Comparison of ENCODE assay signal across 8 cellular contexts in the genomic region with DNA sequence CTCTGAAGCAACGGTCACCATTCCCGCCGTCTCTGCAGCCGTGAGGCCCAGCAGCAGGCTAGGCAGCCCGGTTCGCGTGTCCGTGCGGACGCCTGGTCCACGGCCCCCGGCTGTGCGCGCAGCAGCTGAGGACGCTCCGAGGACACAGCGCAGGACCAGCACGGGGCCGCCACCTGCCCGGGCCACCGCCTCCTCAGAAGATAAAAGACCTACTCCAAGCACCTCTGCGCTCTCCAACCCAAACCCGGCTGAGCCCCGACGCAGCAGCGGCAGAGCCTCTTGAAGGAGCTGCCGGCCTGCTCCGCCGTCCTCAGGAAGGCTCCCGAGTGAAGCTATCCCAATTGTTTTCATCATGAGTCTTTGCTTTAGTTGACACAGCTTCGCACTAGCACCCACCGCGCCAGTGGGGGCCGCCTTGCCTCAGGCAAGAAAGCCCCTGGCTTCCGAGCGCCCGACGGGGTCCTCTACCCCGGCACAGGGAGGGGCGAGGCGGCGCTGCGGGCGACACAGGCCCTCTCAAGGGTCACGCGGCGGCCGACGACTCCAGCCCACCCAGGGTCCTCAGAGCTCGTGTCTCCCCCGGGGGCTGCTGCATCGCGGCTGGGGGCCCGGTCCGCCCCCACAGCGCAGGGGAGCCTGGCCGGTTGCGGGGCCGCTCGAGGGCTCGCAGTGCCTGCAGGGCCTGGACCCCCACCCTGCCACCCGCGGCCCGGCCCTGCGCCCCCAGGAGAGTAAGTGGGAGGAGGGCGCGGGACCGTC. TPM values are rescaled to one million over a fixed set of nuclear protein-coding genes. Genes with fewer than 3 reads are reported as not detected.
DNase-seq lines count a peak whose midpoint lies in the region; ATAC-seq and TF ChIP-seq lines count a peak whose summit lies in the region.

No MANE protein-coding gene starts in this region.

- TF ChIP-seq CTCF in HEK293 (tag by site-specific recombination; IDR thresholded peaks at IDR 0.05) = no peak
- TF ChIP-seq CTCF in PC-3 (conservative IDR thresholded peaks at IDR 0.05; ENCODE audit: low read depth, low read length) = no peak

- POLR2A ChIA-PET in HEK293 (lab: Yijun Ruan, JAX) (no interaction called here), PC-3 (lab: Charles Lee; ENCODE audit: unreplicated experiment) (interaction anchor here (0.6 kb wide), 1 partner anchor 52 kb away, joined by 21 read pairs; a partner anchor contains a TSS)

- H3F3A ChIP-seq in PC-3 (ENCODE audit: low read length, unreplicated experiment) = no peaks in the 10 kb centered on the region

- no peaks in the 10 kb centered on the region for H3K36me3 Mint-ChIP-seq in effector memory CD8-positive, alpha-beta T cell (ENCODE audit: insufficient read depth)

- BruUV-seq in PC-3 (replicated peaks; lab: Mats Ljungman, UMichigan) = no TSS peak

- 0 out of 2 replicates have a peak overlapping the region, but pooled peaks have one; percentile 28 for H2AFZ ChIP-seq in PC-3 (ENCODE audit: low read length)

- CTCF ChIA-PET in HEK293 (lab: Yijun Ruan, JAX) = interaction anchor here (0.6 to 1.7 kb wide), 4 partner anchors 35 to 150 kb away, joined by 3 to 14 read pairs (median 6); no protein-coding TSS in a partner anchor
- CTCF ChIA-PET in PC-3 (lab: Charles Lee) = interaction anchor here (1.2 kb wide), 1 partner anchor 38 kb away, joined by 3 read pairs; no protein-coding TSS in a partner anchor

- H3K4me3 Mint-ChIP-seq in effector memory CD8-positive, alpha-beta T cell = peak overlapping the region; percentile 58 to 59

- ATAC-seq in PC-3 (peak; percentile 14), GM21717 (IDR thresholded peaks at IDR 0.05; ENCODE audit: unreplicated experiment) (no peak)
- ATAC-seq in effector memory CD8-positive, alpha-beta T cell (replicated peaks) = no peak

- no peaks in the 10 kb centered on the region for H3K27me3 ChIP-seq in PC-3 (ENCODE audit: low read length)
- H3K27me3 ChIP-seq in mucosa of stomach (ENCODE audit: control insufficient read depth, insufficient read depth, low read length) = no peaks in the 10 kb centered on the region

- no peaks in the 10 kb centered on the region for H3K9me3 ChIP-seq in HEK293 (ENCODE audit: control insufficient read depth, insufficient read depth, low read depth, low read length)
- H3K9me3 ChIP-seq in PC-3 (ENCODE audit: low read length) = no peaks in the 10 kb centered on the region
- no peaks in the 10 kb centered on the region for H3K9me3 ChIP-seq in mucosa of stomach (ENCODE audit: control insufficient read depth, low read length)

- peak overlapping the region; percentile 34 to 73 for H3K27ac Mint-ChIP-seq in effector memory CD8-positive, alpha-beta T cell

- H3K4me1 Mint-ChIP-seq in effector memory CD8-positive, alpha-beta T cell (ENCODE audit: low read depth in 2 of 2) = peaks cover 26 to 33% of the 10 kb centered on the region in 2 donors

- H3K79me2 ChIP-seq in PC-3 (ENCODE audit: low read length) = peaks cover 54% of the 10 kb centered on the region

- peaks cover 20% of the 10 kb centered on the region for H4K20me1 ChIP-seq in PC-3 (ENCODE audit: low read length)

- H3K4me1 ChIP-seq in HEK293 (ENCODE audit: control insufficient read depth, insufficient read depth, low read length) = peaks cover 10% of the 10 kb centered on the region; the same call in 1 of the 2 replicates
- peaks cover 14% of the 10 kb centered on the region for H3K4me1 ChIP-seq in PC-3 (ENCODE audit: insufficient read depth, low read length)
- H3K4me1 ChIP-seq in mucosa of stomach (ENCODE audit: control insufficient read depth, insufficient read depth, low read length) = peaks cover 20% of the 10 kb centered on the region

- H3K36me3 ChIP-seq in HEK293 (ENCODE audit: control insufficient read depth in 2 of 2, insufficient read depth in 1 of 2, low read length in 2 of 2) (peaks cover 0 to 18% of the 10 kb centered on the region in 2 experiments; a peak in 1 of 3 replicates), PC-3 (ENCODE audit: low read depth, low read length) (peaks cover 5% of the 10 kb centered on the region; the same call in 1 of the 2 replicates), mucosa of stomach (ENCODE audit: control insufficient read depth, insufficient read depth, low read length) (no peaks in the 10 kb centered on the region)

- intact Hi-C loops in PC-3 (cut with micrococcal nuclease) = no loop called here

- peak overlapping the region; percentile 76; the same call in 1 of the 2 replicates for H3K27ac ChIP-seq in HEK293 (ENCODE audit: extremely low read depth, low read depth, low read length)
- H3K27ac ChIP-seq in PC-3 (ENCODE audit: low read length) = peak overlapping the region; percentile 13; the same call in 1 of the 2 replicates

- H3K9ac ChIP-seq in PC-3 (ENCODE audit: low read length) = peak overlapping the region; percentile 90
- peak overlapping the region; percentile 88 for H3K9ac ChIP-seq in mucosa of stomach (ENCODE audit: low read length)

- H3K9me3 Mint-ChIP-seq in effector memory CD8-positive, alpha-beta T cell = no peaks in the 10 kb centered on the region

- H3K9me2 ChIP-seq in PC-3 (replicated peaks; ENCODE audit: low read length) = no peaks in the 10 kb centered on the region

- peak overlapping the region; percentile 99 for H3K4me2 ChIP-seq in PC-3 (ENCODE audit: low read length)

- peak; percentile 74 for DNase-seq in ELF-1 (ENCODE audit: low read depth, low spot score)
- DNase-seq in PC-3 = peak; percentile 27
- no peak for DNase-seq in effector memory CD8-positive, alpha-beta T cell
- no peak for DNase-seq in HK-2 (ENCODE audit: unreplicated experiment)
- DNase-seq in UCSD-AML1 (lab: John Stamatoyannopoulos, UW; ENCODE audit: unreplicated experiment) = no peak

- peak overlapping the region; percentile 67 for H3K4me3 ChIP-seq in HEK293 (ENCODE audit: low read depth, low read length)
- H3K4me3 ChIP-seq in PC-3 (ENCODE audit: low read length) = peak overlapping the region; percentile 96
- H3K4me3 ChIP-seq in mucosa of stomach (ENCODE audit: low read length) = peak overlapping the region; percentile 41

- H3K27me3 Mint-ChIP-seq in effector memory CD8-positive, alpha-beta T cell = no peaks in the 10 kb centered on the region

TF ChIP-seq in HEK293, 187 proteins besides CTCF, POLR2A, EP300 and RAD21 (continues in another document):
- TF ChIP-seq ZBTB21 (tag by site-specific recombination; IDR thresholded peaks at IDR 0.05) (no peak), SETDB1 (IDR thresholded peaks at IDR 0.05; ENCODE audit: insufficient read length, low read length) (no peak), ZIC2 (tag by site-specific recombination; IDR thresholded peaks at IDR 0.05) (peak; percentile 84), ZBTB48 (tag by site-specific recombination; IDR thresholded peaks at IDR 0.05) (no peak), ZNF654 (tag by site-specific recombination; IDR thresholded peaks at IDR 0.05; ENCODE audit: low read depth) (no peak), KLF1 (tag by site-specific recombination; IDR thresholded peaks at IDR 0.05) (no peak), ZNF324 (tag by site-specific recombination; IDR thresholded peaks at IDR 0.05) (no peak), ZNF23 (tag by site-specific recombination; IDR thresholded peaks at IDR 0.05; ENCODE audit: borderline replicate concordance) (no peak), ZNF776 (tag by site-specific recombination; IDR thresholded peaks at IDR 0.05; ENCODE audit: borderline replicate concordance) (no peak), OVOL3 (tag by site-specific recombination; IDR thresholded peaks at IDR 0.05) (no peak), ZFHX2 (tag by site-specific recombination; conservative IDR thresholded peaks at IDR 0.05) (peak; percentile 20; the same call in 1 of the 2 replicates), ZNF248 (tag by site-specific recombination; IDR thresholded peaks at IDR 0.05) (no peak), ZNF354C (tag by site-specific recombination; IDR thresholded peaks at IDR 0.05; ENCODE audit: borderline replicate concordance, low read depth) (no peak), GLIS2 (tag by site-specific recombination; IDR thresholded peaks at IDR 0.05) (peak; percentile 76)
- TF ChIP-seq, protein P1, sequence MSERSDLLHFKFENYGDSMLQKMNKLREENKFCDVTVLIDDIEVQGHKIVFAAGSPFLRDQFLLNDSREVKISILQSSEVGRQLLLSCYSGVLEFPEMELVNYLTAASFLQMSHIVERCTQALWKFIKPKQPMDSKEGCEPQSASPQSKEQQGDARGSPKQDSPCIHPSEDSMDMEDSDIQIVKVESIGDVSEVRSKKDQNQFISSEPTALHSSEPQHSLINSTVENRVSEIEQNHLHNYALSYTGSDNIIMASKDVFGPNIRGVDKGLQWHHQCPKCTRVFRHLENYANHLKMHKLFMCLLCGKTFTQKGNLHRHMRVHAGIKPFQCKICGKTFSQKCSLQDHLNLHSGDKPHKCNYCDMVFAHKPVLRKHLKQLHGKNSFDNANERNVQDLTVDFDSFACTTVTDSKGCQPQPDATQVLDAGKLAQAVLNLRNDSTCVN (tag by site-specific recombination; optimal IDR thresholded peaks at IDR 0.05) = no peak
- TF ChIP-seq, protein P2, sequence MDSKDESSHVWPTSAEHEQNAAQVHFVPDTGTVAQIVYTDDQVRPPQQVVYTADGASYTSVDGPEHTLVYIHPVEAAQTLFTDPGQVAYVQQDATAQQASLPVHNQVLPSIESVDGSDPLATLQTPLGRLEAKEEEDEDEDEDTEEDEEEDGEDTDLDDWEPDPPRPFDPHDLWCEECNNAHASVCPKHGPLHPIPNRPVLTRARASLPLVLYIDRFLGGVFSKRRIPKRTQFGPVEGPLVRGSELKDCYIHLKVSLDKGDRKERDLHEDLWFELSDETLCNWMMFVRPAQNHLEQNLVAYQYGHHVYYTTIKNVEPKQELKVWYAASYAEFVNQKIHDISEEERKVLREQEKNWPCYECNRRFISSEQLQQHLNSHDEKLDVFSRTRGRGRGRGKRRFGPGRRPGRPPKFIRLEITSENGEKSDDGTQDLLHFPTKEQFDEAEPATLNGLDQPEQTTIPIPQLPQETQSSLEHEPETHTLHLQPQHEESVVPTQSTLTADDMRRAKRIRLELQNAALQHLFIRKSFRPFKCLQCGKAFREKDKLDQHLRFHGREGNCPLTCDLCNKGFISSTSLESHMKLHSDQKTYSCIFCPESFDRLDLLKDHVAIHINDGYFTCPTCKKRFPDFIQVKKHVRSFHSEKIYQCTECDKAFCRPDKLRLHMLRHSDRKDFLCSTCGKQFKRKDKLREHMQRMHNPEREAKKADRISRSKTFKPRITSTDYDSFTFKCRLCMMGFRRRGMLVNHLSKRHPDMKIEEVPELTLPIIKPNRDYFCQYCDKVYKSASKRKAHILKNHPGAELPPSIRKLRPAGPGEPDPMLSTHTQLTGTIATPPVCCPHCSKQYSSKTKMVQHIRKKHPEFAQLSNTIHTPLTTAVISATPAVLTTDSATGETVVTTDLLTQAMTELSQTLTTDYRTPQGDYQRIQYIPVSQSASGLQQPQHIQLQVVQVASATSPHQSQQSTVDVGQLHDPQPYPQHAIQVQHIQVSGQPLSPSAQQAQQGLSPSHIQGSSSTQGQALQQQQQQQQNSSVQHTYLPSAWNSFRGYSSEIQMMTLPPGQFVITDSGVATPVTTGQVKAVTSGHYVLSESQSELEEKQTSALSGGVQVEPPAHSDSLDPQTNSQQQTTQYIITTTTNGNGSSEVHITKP (tag by site-specific recombination; IDR thresholded peaks at IDR 0.05) = no peak

RNA-seq across cellular contexts. Expression of a gene that starts 16.9 kb away (rescaled TPM):
- total RNA-seq in PC-3 (2014; rRNA removed) = 2.0 and 2.7 TPM in 2 replicates

RNA-seq across cellular contexts. Expression of a gene that starts 44.5 kb away (rescaled TPM):
- total RNA-seq in PC-3 (2014; rRNA removed) = not detected in 2 replicates

RNA-seq across cellular contexts. Expression of a gene that starts 52.1 kb away (rescaled TPM):
- total RNA-seq in PC-3 (2014; rRNA removed) = 11.6 and 12.4 TPM in 2 replicates

Comparison
In these comparisons a context has a peak if more than half of its experiments do, and no peak if none do; other contexts are left out.
1. DNase-seq: peak in ELF-1 (single experiment) and PC-3 (single experiment); none in effector memory CD8-positive, alpha-beta T cell (0 of 3), HK-2 (single experiment) and UCSD-AML1 (single experiment).
2. H3K4me3 ChIP-seq: peak in every context shown above with its lines; median percentile 96 in PC-3; 67 in HEK293; 41 in mucosa of stomach.